In genomic region chr16:69523571-69523970, GRCh38 we compare ENCODE assay signal across 20 cellular contexts. TPM values are rescaled to one million over a fixed set of nuclear protein-coding genes. Genes with fewer than 3 reads are reported as not detected.
DNase-seq lines count a peak whose midpoint lies in the region; ATAC-seq, FAIRE-seq and TF ChIP-seq lines count a peak whose summit lies in the region.
"Had no signal": no experiment of that assay in that cellular context is flagged by ENCODE, and none has a peak within 500 bp of the region (broad histone marks: within the 10 kb centered on the region; RNA-seq: fewer than 3 reads in every experiment).

No MANE protein-coding gene starts in this region.

- TF ChIP-seq POLR2A in HepG2 (IDR thresholded peaks at IDR 0.05; ENCODE audit: insufficient read depth in 1 of 2, low read depth in 2 of 2, low read length in 2 of 2): no peak
- no peak for TF ChIP-seq POLR2A in right lobe of liver (IDR thresholded peaks at IDR 0.05)

- CTCF ChIA-PET in HepG2 (lab: Yijun Ruan, JAX; ENCODE audit: low intra/inter-chr PET ratio, low total read pairs): no interaction called here

- WGBS in HepG2 (ENCODE audit: low lambda C conversion rate): 83% methylated on average over 11 of the region's 11 CpGs
- 82% methylated on average over 5 of the region's 11 CpGs for WGBS in right lobe of liver (ENCODE audit: insufficient coverage, low coverage, low lambda C conversion rate, missing lambda C conversion rate)
- WGBS in neuronal stem cell (ENCODE audit: extremely low coverage in 2 of 2, insufficient read length in 2 of 2, insufficient replicate concordance in 1 of 2), 2 donors: no CpG with 5 or more reads among the region's 11 CpGs

- TF ChIP-seq RAD21 in HepG2 (CRISPR knock-in tag; IDR thresholded peaks at IDR 0.05): no peak

- no peak overlapping the region for H3K18ac ChIP-seq in neuronal stem cell (ENCODE audit: low read length)

- H3K79me1 ChIP-seq in neuronal stem cell (ENCODE audit: low read depth, low read length): no peaks in the 10 kb centered on the region

- H3K9ac ChIP-seq in HepG2 (ENCODE audit: insufficient read depth, low read depth, low read length) (no peak overlapping the region), neuronal stem cell (ENCODE audit: low read depth, low read length, poor library complexity) (no peak overlapping the region)

- DNase-seq in HepG2 (ENCODE audit: low spot score): no peak
- DNase-seq in right lobe of liver: no peak
- DNase-seq in islet precursor cell: peak; percentile 46
- DNase-seq in neuronal stem cell (ENCODE audit: low spot score): no peak
- no peak for DNase-seq in GF-D8 (lab: John Stamatoyannopoulos, UW)
- DNase-seq: C1 segment of cervical spinal cord, DMS153, EL, KBM-7, MG63, NCI-H1092 treated with DMSO at 0.1 percent for 48 hours, NCI-H187 treated with DMSO at 0.1 percent for 48 hours, NCI-H2171, NCI-H82, SIG-M5 had no signal

- H3K4me1 ChIP-seq in HepG2 (ENCODE audit: insufficient read depth, low read length) (peaks cover 48% of the 10 kb centered on the region), right lobe of liver (no peaks in the 10 kb centered on the region), neuronal stem cell (ENCODE audit: control insufficient read depth in 2 of 2, insufficient read depth in 1 of 2, low read depth in 1 of 2, low read length in 2 of 2) (peaks cover 0 to 4% of the 10 kb centered on the region in 2 donors)

- POLR2A ChIA-PET in HepG2 (lab: Yijun Ruan, JAX): interaction anchor here (1.1 kb wide), 1 partner anchor 11 kb away, joined by 3 read pairs; no protein-coding TSS in a partner anchor

- no peaks in the 10 kb centered on the region for H4K20me1 ChIP-seq in HepG2 (ENCODE audit: insufficient read depth, low read length)

- H3K27ac ChIP-seq in HepG2 (ENCODE audit: extremely low read length, insufficient read depth, low read length) (no peak overlapping the region), right lobe of liver (no peak overlapping the region), neuronal stem cell (replicated peaks; ENCODE audit: low read length) (no peak overlapping the region)

- H3K14ac ChIP-seq in neuronal stem cell (ENCODE audit: low read length): no peak overlapping the region

- FAIRE-seq in HepG2 (lab: Jason Lieb, UNC): no peak
- FAIRE-seq: HTR-8/SVneo had no signal

- intact Hi-C loops in HepG2 (cut with micrococcal nuclease; ENCODE audit: unreplicated experiment) (no loop called here), right lobe of liver (cut with DNase I) (no loop called here)

- ATAC-seq in HepG2: no peak
- no peak for ATAC-seq in right lobe of liver
- ATAC-seq in HG03045 (IDR thresholded peaks at IDR 0.05; ENCODE audit: unreplicated experiment): no peak
- no peak for ATAC-seq in HG03520 (IDR thresholded peaks at IDR 0.05; ENCODE audit: unreplicated experiment)
- no peak for ATAC-seq in activated CD4-positive, CD25-positive, alpha-beta regulatory T cell treated with anti-CD3 and anti-CD28 coated beads, Interleukin-2, amount 50 U/mL, for 24 hours

- H2BK5ac ChIP-seq in neuronal stem cell (ENCODE audit: low read length): no peak overlapping the region

- BruUV-seq in HepG2 (replicated peaks; lab: Mats Ljungman, UMichigan): no TSS peak

- H3K79me2 ChIP-seq in HepG2 (ENCODE audit: insufficient read depth, low read length): no peaks in the 10 kb centered on the region

- H2AFZ ChIP-seq in HepG2 (ENCODE audit: low read length) (no peak overlapping the region), neuronal stem cell (ENCODE audit: low read length) (peak overlapping the region; percentile 82)

- H3K27me3 ChIP-seq in HepG2 (ENCODE audit: control insufficient read depth in 1 of 2, insufficient read depth in 2 of 2, low read length in 2 of 2): no peaks in the 10 kb centered on the region
- no peaks in the 10 kb centered on the region for H3K27me3 ChIP-seq in right lobe of liver
- no peaks in the 10 kb centered on the region for H3K27me3 ChIP-seq in neuronal stem cell (ENCODE audit: control insufficient read depth in 3 of 3, insufficient read depth in 3 of 3, low read depth in 1 of 3, low read length in 3 of 3)
- H3K27me3 ChIP-seq: MG63 had no signal

- H4K91ac ChIP-seq in neuronal stem cell (ENCODE audit: low read depth, low read length, poor library complexity): no peak overlapping the region

- no peak for TF ChIP-seq EP300 in HepG2 (IDR thresholded peaks at IDR 0.05; ENCODE audit: low read depth in 2 of 2, low read length in 2 of 2)
- TF ChIP-seq EP300 in HepG2 (CRISPR knock-in tag; IDR thresholded peaks at IDR 0.05; ENCODE audit: borderline replicate concordance): no peak

- H3K4me3 ChIP-seq in HepG2 (replicated peaks in 1 of 3; ENCODE audit: insufficient read depth in 1 of 3, low read depth in 2 of 3, low read length in 3 of 3): no peak overlapping the region
- H3K4me3 ChIP-seq in right lobe of liver: no peak overlapping the region
- no peak overlapping the region for H3K4me3 ChIP-seq in neuronal stem cell (ENCODE audit: low read length in 2 of 2)
- H3K4me3 ChIP-seq: HAP-1, MG63 had no signal

- H2BK12ac ChIP-seq in neuronal stem cell (ENCODE audit: low read length): no peak overlapping the region

- TF ChIP-seq CTCF in HepG2 (CRISPR knock-in tag; IDR thresholded peaks at IDR 0.05) (no peak), right lobe of liver (IDR thresholded peaks at IDR 0.05) (no peak)

- H4K8ac ChIP-seq in neuronal stem cell (ENCODE audit: low read depth, low read length): no peak overlapping the region

- in situ Hi-C loops in HepG2 (cut with HindIII; ENCODE audit: extremely low pct_ligation_motif_present, low pct_unique_long_range_greater_than_20kb): no loop called here

- no peak overlapping the region for H2BK120ac ChIP-seq in neuronal stem cell (ENCODE audit: low read depth, low read length)

- H3K9me3 ChIP-seq in HepG2 (ENCODE audit: low read length): no peaks in the 10 kb centered on the region
- H3K9me3 ChIP-seq in right lobe of liver: no peaks in the 10 kb centered on the region
- H3K9me3 ChIP-seq in neuronal stem cell (replicated peaks in 1 of 2; ENCODE audit: control insufficient read depth in 2 of 2, insufficient read depth in 1 of 2, low read depth in 1 of 2, low read length in 2 of 2): no peaks in the 10 kb centered on the region
- H3K9me3 ChIP-seq: HAP-1, MG63 had no signal

- no peak overlapping the region for H3K23ac ChIP-seq in neuronal stem cell (ENCODE audit: low read depth, low read length, poor library complexity)

- H3K36me3 ChIP-seq in HepG2 (replicated peaks in 1 of 2; ENCODE audit: control insufficient read depth in 1 of 2, insufficient read depth in 2 of 2, low read length in 2 of 2): no peaks in the 10 kb centered on the region
- H3K36me3 ChIP-seq in right lobe of liver: no peaks in the 10 kb centered on the region
- no peaks in the 10 kb centered on the region for H3K36me3 ChIP-seq in neuronal stem cell (replicated peaks in 1 of 2; ENCODE audit: control insufficient read depth in 2 of 2, insufficient read depth in 2 of 2, low read length in 2 of 2)
- H3K36me3 ChIP-seq: HAP-1, MG63 had no signal

- H3K4me2 ChIP-seq in HepG2 (ENCODE audit: low read depth, low read length) (no peak overlapping the region), neuronal stem cell (ENCODE audit: insufficient read depth, low read length, poor library complexity, severe bottlenecking) (no peak overlapping the region)

- peak overlapping the region; percentile 30 for H2AK5ac ChIP-seq in neuronal stem cell (ENCODE audit: low read depth, low read length)

- H2BK15ac ChIP-seq in neuronal stem cell (ENCODE audit: low read length): no peak overlapping the region

- H3K4ac ChIP-seq in neuronal stem cell (ENCODE audit: low read length): no peak overlapping the region

TF ChIP-seq in HepG2, 621 proteins besides CTCF, POLR2A, EP300 and RAD21 (continues in another document):
- peak; percentile 60; the same call in 1 of the 2 replicates for TF ChIP-seq ZBTB33 (CRISPR knock-in tag; IDR thresholded peaks at IDR 0.05)

RNA-seq across cellular contexts. Expression of gene NFAT5, which starts 42.2 kb away (rescaled TPM):
- total RNA-seq in HepG2 (2016; rRNA removed; fragmentation: Illumina TruSeq; extraction: Trizol) (20.5 and 49.3 TPM in 2 replicates), right lobe of liver (10 to 100 TPM; 10.3 to 19.6 (median 14.8) TPM)
- total RNA-seq in HepG2 (2016; cell fraction: cytosol; rRNA removed; fragmentation: Illumina TruSeq; extraction: Trizol; ENCODE audit: low read depth): 24.3 and 24.8 TPM in 2 replicates
- 18.4 and 45.8 TPM in 2 replicates for total RNA-seq in HepG2 (2016; cell fraction: insoluble cytoplasmic fraction; rRNA removed; fragmentation: Illumina TruSeq; extraction: Trizol)
- 11.3 and 13.6 TPM in 2 replicates for total RNA-seq in HepG2 (2016; cell fraction: membrane; rRNA removed; fragmentation: Illumina TruSeq; extraction: Trizol)
- total RNA-seq in HepG2 (2016; cell fraction: nucleus; rRNA removed; fragmentation: Illumina TruSeq; extraction: Trizol): 56.4 and 58.5 TPM in 2 replicates
- 38.4 and 54.3 TPM in 2 replicates for polyA plus RNA-seq in HepG2 (2011; rRNA removed)
- 16.2 and 21.9 TPM in 2 replicates for polyA plus RNA-seq in HepG2 (2011; cell fraction: cytosol; rRNA removed)
- 40.8 and 43.9 TPM in 2 replicates for polyA plus RNA-seq in HepG2 (2011; cell fraction: nucleus; rRNA removed)
- polyA plus RNA-seq in HepG2 (2012): 11.1 and 13.6 TPM in 2 replicates
- polyA plus RNA-seq in HepG2 (2016; cell fraction: cytosol; fragmentation: Illumina TruSeq; extraction: Trizol; ENCODE audit: low read depth): 0.27 and 0.49 TPM in 2 replicates
- 14.9 and 15.4 TPM in 2 replicates for polyA plus RNA-seq in HepG2 (2016; cell fraction: insoluble cytoplasmic fraction; fragmentation: Illumina TruSeq; extraction: Trizol; ENCODE audit: low read depth)
- 1.1 and 1.6 TPM in 2 replicates for polyA plus RNA-seq in HepG2 (2016; cell fraction: membrane; fragmentation: Illumina TruSeq; extraction: Trizol; ENCODE audit: low read depth)
- 44.4 and 51.2 TPM in 2 replicates for polyA plus RNA-seq in HepG2 (2016; cell fraction: nucleus; fragmentation: Illumina TruSeq; extraction: Trizol; ENCODE audit: insufficient read depth, low read depth)
- 42.0 and 124 TPM in 2 replicates for polyA minus RNA-seq in HepG2 (2011; rRNA and poly(A)+ RNA removed; ENCODE audit: low replicate concordance)
- polyA minus RNA-seq in HepG2 (2011; cell fraction: cytosol; rRNA and poly(A)+ RNA removed): 77.0 and 77.2 TPM in 2 replicates
- polyA minus RNA-seq in HepG2 (2011; cell fraction: nucleus; rRNA and poly(A)+ RNA removed): 142 and 175 TPM in 2 replicates
- 14.3 TPM for polyA plus RNA-seq in neuronal stem cell (2013, experiment 1 of 2)
- 15.4 TPM for polyA plus RNA-seq in neuronal stem cell (2013, experiment 2 of 2)
